ENCODE assay signal across 1 cellular context in the genomic region with DNA sequence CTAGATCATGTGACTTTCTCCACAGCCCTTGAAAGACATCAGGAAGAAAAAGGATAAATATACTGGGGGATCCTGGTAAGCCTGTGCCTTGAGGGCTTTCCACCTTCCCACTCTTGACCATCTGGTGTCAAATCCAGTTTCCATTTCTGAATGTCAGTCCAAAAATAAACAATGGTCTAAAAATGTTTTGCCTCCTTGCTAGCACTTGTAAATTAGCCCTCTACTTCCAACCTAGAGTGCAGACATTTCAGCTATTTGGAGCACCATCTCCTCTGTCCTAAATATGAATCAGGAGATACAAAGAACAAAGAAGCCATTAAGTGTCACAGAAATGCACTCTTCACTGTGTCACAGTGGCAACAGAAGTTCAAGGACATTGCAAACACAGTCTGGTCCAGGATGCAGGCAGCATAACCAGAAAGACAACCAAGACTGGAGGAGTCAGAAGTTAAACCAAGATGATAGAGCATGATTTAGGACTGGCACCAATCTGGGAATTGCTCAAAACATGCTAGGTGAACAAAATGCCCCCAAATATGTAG.
TF ChIP-seq lines count a peak whose summit lies in the region.

No MANE protein-coding gene starts in this region.

TF ChIP-seq in HepG2, 621 proteins besides CTCF, POLR2A, EP300 and RAD21 (continued from another document):
- TF ChIP-seq JUN (CRISPR knock-in tag; IDR thresholded peaks at IDR 0.05) = 0 out of 2 replicates have a peak, but pooled peaks have one; percentile 26
- TF ChIP-seq, protein P1, sequence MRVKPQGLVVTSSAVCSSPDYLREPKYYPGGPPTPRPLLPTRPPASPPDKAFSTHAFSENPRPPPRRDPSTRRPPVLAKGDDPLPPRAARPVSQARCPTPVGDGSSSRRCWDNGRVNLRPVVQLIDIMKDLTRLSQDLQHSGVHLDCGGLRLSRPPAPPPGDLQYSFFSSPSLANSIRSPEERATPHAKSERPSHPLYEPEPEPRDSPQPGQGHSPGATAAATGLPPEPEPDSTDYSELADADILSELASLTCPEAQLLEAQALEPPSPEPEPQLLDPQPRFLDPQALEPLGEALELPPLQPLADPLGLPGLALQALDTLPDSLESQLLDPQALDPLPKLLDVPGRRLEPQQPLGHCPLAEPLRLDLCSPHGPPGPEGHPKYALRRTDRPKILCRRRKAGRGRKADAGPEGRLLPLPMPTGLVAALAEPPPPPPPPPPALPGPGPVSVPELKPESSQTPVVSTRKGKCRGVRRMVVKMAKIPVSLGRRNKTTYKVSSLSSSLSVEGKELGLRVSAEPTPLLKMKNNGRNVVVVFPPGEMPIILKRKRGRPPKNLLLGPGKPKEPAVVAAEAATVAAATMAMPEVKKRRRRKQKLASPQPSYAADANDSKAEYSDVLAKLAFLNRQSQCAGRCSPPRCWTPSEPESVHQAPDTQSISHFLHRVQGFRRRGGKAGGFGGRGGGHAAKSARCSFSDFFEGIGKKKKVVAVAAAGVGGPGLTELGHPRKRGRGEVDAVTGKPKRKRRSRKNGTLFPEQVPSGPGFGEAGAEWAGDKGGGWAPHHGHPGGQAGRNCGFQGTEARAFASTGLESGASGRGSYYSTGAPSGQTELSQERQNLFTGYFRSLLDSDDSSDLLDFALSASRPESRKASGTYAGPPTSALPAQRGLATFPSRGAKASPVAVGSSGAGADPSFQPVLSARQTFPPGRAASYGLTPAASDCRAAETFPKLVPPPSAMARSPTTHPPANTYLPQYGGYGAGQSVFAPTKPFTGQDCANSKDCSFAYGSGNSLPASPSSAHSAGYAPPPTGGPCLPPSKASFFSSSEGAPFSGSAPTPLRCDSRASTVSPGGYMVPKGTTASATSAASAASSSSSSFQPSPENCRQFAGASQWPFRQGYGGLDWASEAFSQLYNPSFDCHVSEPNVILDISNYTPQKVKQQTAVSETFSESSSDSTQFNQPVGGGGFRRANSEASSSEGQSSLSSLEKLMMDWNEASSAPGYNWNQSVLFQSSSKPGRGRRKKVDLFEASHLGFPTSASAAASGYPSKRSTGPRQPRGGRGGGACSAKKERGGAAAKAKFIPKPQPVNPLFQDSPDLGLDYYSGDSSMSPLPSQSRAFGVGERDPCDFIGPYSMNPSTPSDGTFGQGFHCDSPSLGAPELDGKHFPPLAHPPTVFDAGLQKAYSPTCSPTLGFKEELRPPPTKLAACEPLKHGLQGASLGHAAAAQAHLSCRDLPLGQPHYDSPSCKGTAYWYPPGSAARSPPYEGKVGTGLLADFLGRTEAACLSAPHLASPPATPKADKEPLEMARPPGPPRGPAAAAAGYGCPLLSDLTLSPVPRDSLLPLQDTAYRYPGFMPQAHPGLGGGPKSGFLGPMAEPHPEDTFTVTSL (CRISPR knock-in tag; IDR thresholded peaks at IDR 0.05; ENCODE audit: borderline replicate concordance) = peak; percentile 77; the same call in 1 of the 2 replicates
- peak; percentile 52; the same call in 1 of the 2 replicates for TF ChIP-seq TBX2 (CRISPR knock-in tag; IDR thresholded peaks at IDR 0.05; ENCODE audit: borderline replicate concordance)
TF ChIP-seq in HepG2: peak in this region for 37.
